In the genomic region with DNA sequence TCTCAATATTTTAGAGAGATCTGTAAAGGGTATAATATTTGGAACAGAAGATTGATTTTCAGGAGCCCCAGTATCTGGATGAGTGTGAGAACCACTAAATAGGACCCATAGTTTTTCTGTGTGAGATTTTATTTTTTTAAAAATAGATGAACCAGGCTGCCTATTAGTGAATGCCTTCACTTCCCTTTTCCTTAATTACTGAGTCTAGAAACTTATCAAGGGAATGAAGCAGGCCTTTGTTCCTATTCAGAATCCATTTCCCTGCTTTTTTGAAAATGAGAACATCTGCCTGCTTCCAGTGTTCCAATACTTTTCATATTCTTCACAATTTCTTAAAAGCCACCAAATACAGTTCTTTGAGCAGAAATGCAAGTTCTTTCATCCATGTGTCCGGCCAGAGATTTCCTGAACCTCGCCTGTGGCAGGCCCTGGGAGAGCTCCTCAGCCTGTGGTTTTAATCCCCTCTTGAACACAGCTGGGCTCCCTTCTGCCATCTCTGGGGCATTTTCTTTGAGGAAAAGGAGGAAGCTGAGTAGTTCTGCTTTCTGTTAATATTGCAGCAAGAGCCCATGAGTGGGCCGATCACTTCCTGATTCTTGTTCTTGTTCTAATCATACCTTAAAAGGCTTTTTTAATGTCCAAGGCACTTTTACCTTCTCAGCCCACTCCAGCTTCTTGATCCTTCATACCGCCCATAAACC, we compare ENCODE assay signal across 1 cellular context.
TF ChIP-seq lines count a peak whose summit lies in the region.

No MANE protein-coding gene starts in this region.

TF ChIP-seq in GM12878, 131 proteins besides CTCF, POLR2A, EP300 and RAD21 (continued from another document):
- TF ChIP-seq, protein P1, sequence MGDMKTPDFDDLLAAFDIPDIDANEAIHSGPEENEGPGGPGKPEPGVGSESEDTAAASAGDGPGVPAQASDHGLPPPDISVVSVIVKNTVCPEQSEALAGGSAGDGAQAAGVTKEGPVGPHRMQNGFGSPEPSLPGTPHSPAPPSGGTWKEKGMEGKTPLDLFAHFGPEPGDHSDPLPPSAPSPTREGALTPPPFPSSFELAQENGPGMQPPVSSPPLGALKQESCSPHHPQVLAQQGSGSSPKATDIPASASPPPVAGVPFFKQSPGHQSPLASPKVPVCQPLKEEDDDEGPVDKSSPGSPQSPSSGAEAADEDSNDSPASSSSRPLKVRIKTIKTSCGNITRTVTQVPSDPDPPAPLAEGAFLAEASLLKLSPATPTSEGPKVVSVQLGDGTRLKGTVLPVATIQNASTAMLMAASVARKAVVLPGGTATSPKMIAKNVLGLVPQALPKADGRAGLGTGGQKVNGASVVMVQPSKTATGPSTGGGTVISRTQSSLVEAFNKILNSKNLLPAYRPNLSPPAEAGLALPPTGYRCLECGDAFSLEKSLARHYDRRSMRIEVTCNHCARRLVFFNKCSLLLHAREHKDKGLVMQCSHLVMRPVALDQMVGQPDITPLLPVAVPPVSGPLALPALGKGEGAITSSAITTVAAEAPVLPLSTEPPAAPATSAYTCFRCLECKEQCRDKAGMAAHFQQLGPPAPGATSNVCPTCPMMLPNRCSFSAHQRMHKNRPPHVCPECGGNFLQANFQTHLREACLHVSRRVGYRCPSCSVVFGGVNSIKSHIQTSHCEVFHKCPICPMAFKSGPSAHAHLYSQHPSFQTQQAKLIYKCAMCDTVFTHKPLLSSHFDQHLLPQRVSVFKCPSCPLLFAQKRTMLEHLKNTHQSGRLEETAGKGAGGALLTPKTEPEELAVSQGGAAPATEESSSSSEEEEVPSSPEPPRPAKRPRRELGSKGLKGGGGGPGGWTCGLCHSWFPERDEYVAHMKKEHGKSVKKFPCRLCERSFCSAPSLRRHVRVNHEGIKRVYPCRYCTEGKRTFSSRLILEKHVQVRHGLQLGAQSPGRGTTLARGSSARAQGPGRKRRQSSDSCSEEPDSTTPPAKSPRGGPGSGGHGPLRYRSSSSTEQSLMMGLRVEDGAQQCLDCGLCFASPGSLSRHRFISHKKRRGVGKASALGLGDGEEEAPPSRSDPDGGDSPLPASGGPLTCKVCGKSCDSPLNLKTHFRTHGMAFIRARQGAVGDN (IDR thresholded peaks at IDR 0.05) = 0 out of 2 replicates have a peak, but pooled peaks have one; percentile 15
- TF ChIP-seq POU2F2 (IDR thresholded peaks at IDR 0.05; ENCODE audit: borderline replicate concordance, low read depth, low read length) (peak; percentile 55; the same call in 2 of the 3 replicates), MEF2A (IDR thresholded peaks at IDR 0.05; ENCODE audit: insufficient read depth, low read depth, low read length) (no peak), MXI1 (IDR thresholded peaks at IDR 0.05; ENCODE audit: low read depth, low read length) (no peak)
